13 cellular contexts compared by ENCODE assay signal in the genomic region with DNA sequence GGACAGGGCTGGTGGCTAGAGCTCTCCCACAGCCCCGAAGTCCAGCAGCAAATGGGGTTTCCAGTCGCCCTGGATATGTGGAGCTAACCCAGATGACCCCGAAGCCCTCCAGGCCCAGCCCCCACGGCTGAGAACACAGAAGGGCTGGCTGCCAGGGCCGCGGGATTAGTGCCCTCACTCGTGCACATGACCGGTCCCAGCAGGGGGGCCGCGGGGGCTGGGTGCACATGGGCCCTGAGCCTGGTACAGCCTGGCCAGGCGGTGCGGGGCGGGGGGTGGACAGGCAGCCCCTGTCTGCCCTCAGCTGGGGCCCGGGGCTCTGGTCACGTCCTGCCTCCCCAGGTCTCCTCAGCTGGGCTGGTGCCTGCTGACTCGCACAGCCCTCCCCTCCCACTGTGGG. TPM values are rescaled to one million over a fixed set of nuclear protein-coding genes. Genes with fewer than 3 reads are reported as not detected.
DNase-seq lines count a peak whose midpoint lies in the region; ATAC-seq, FAIRE-seq and TF ChIP-seq lines count a peak whose summit lies in the region.
"Had no signal": no experiment of that assay in that cellular context is flagged by ENCODE, and none has a peak within 500 bp of the region (broad histone marks: within the 10 kb centered on the region; RNA-seq: fewer than 3 reads in every experiment).

No MANE protein-coding gene starts in this region.

- H3K4me1 ChIP-seq in duodenal mucosa (ENCODE audit: control insufficient read depth in 1 of 2, insufficient read depth in 2 of 2, low read length in 2 of 2): peaks cover 40 to 62% of the 10 kb centered on the region in 2 donors
- H3K4me1 ChIP-seq in pancreas: peaks cover 27 to 52% (median 35%) of the 10 kb centered on the region in 3 donors

- H3K9ac ChIP-seq in duodenal mucosa (ENCODE audit: low read depth in 1 of 2, low read length in 2 of 2): peak overlapping the region in 1 of 2 donors; percentile 63
- H3K9ac ChIP-seq: SK-N-SH had no signal

- TF ChIP-seq CTCF in pancreas (IDR thresholded peaks at IDR 0.05): no peak

- 17% methylated on average over 12 to 16 of the region's 16 CpGs for WGBS in pancreas, 2 donors

- peak; percentile 22 to 44 (median 33) for ATAC-seq in pancreas

- H3K27ac ChIP-seq in duodenal mucosa (ENCODE audit: low read depth, low read length) (peak overlapping the region; percentile 14), pancreas (peak overlapping the region; percentile 60 to 90 (median 74))
- H3K27ac ChIP-seq: coronary artery had no signal

- DNase-seq in DMS53 (lab: John Stamatoyannopoulos, UW): peak; percentile 76
- no peak for DNase-seq in DMS53 treated with DMSO at 0.1 percent for 48 hours (lab: John Stamatoyannopoulos, UW; ENCODE audit: unreplicated experiment)
- DNase-seq in pancreas: peak; percentile 78 to 93 (median 90)
- DNase-seq in NCI-H526 treated with DMSO at 0.1 percent for 48 hours (lab: John Stamatoyannopoulos, UW): no peak
- no peak for DNase-seq in cerebellar nuclear complex (lab: John Stamatoyannopoulos, UW)
- DNase-seq: 8988T; activated CD4-positive, alpha-beta T cell treated with anti-CD3 and anti-CD28 coated beads for 4 hours; activated gamma-delta T cell treated with Interleukin-2 at 50 U/mL for 16 hours; NCI-H446 treated with DMSO at 0.1 percent for 48 hours; SK-N-SH had no signal

- H3K9me3 ChIP-seq in duodenal mucosa (ENCODE audit: control insufficient read depth in 1 of 2, low read length in 2 of 2) (no peaks in the 10 kb centered on the region), pancreas (no peaks in the 10 kb centered on the region)
- H3K9me3 ChIP-seq: SK-N-SH had no signal

- FAIRE-seq in pancreas (lab: Jason Lieb, UNC): no peak
- FAIRE-seq: frontal cortex had no signal

- intact Hi-C loops in pancreas (cut with DNase I): loop anchor here in 1 of 3 donors (5.0 kb wide), 1 partner anchor 43 kb away; no protein-coding TSS in a partner anchor

- H3K27me3 ChIP-seq in duodenal mucosa (ENCODE audit: control insufficient read depth in 1 of 2, insufficient read depth in 2 of 2, low read length in 2 of 2) (no peaks in the 10 kb centered on the region), pancreas (no peaks in the 10 kb centered on the region)

- peak overlapping the region; percentile 44 to 51 for H3K4me3 ChIP-seq in duodenal mucosa (ENCODE audit: low read depth in 1 of 2, low read length in 2 of 2)
- H3K4me3 ChIP-seq in pancreas: peak overlapping the region in 2 of 4 donors; percentile 57 to 80
- H3K4me3 ChIP-seq: coronary artery had no signal

- H3K36me3 ChIP-seq in duodenal mucosa (ENCODE audit: control insufficient read depth in 1 of 2, insufficient read depth in 2 of 2, low read length in 2 of 2) (peaks cover 13 to 30% of the 10 kb centered on the region in 2 donors), pancreas (peaks cover 0 to 7% (median 0%) of the 10 kb centered on the region in 3 donors)

RNA-seq across cellular contexts. Expression of a gene that starts 5.9 kb away (rescaled TPM):
- total RNA-seq in pancreas: 10 to 100 TPM; 30.8 to 45.2 (median 38.3) TPM
- 10 to 100 TPM; 67.4 to 81.0 TPM for polyA plus RNA-seq in pancreas

RNA-seq across cellular contexts. Expression of a gene that starts 6.0 kb away (rescaled TPM):
- 10 to 100 TPM; 22.2 to 39.4 (median 31.5) TPM for total RNA-seq in pancreas
- polyA plus RNA-seq in pancreas: 100 to 1,000 TPM in 1 of 2 donors, 10 to 100 TPM in 1; 99.9 to 122 TPM

RNA-seq across cellular contexts. Expression of a gene that starts 6.2 kb away (rescaled TPM):
- total RNA-seq in pancreas: 100 to 1,000 TPM in 1 of 6 donors, 10 to 100 TPM in 5; 50.3 to 110 (median 74.8) TPM
- 10 to 100 TPM; 48.7 to 66.5 TPM for polyA plus RNA-seq in pancreas

RNA-seq across cellular contexts. Expression of a gene that starts 11.1 kb away (rescaled TPM):
- total RNA-seq in pancreas: 10 to 100 TPM in 5 of 6 donors, 1 to 10 TPM in 1; 9.7 to 19.0 (median 13.1) TPM
- polyA plus RNA-seq in pancreas: 10 to 100 TPM; 16.9 to 22.8 TPM

RNA-seq across cellular contexts. Expression of a gene that starts 11.1 kb away (rescaled TPM):
- 10 to 100 TPM in 1 of 6 donors, 1 to 10 TPM in 5; 4.6 to 12.9 (median 6.5) TPM for total RNA-seq in pancreas
- polyA plus RNA-seq in pancreas: 10 to 100 TPM in 1 of 2 donors, 1 to 10 TPM in 1; 9.7 to 25.4 TPM

Comparison
In these comparisons a context has a peak if more than half of its experiments do, and no peak if none do; other contexts are left out.
1. DNase-seq: peak in DMS53 (single experiment) and pancreas (6 of 6); none in DMS53 treated with DMSO at 0.1 percent for 48 hours (single experiment), NCI-H526 treated with DMSO at 0.1 percent for 48 hours (single experiment) and cerebellar nuclear complex (0 of 2).